ENCODE assay signal across 8 cellular contexts in the genomic region with DNA sequence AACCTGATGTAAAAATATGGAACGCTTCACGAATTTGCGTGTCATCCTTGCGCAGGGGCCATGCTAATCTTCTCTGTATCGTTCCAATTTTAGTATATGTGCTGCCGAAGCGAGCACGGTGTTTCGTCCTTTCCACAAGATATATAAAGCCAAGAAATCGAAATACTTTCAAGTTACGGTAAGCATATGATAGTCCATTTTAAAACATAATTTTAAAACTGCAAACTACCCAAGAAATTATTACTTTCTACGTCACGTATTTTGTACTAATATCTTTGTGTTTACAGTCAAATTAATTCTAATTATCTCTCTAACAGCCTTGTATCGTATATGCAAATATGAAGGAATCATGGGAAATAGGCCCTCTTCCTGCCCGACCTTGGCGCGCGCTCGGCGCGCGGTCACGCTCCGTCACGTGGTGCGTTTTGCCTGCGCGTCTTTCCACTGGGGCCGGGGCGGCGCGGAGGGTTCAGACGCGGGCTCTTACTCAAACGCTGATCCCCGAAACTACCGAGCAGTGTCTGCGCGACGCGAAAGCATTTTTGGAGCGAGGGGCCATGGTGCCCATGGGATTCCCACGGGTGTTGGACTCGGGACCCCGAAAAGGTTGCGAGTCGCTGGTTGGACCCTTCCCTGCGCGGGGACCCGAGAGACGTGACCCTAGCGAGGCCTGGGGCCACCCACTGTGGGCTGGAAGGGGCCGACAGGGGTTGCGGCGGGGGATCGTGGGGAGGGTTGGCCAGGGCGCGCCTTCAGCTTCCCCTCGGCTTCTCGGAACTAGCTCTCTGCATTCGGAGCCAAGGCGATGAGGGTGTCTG. TPM values are rescaled to one million over a fixed set of nuclear protein-coding genes. Genes with fewer than 3 reads are reported as not detected.
DNase-seq lines count a peak whose midpoint lies in the region; ATAC-seq, FAIRE-seq and TF ChIP-seq lines count a peak whose summit lies in the region.

A gene (minus strand): TSS at position 117 of the 818 bp plus-strand sequence.

- DNase-seq in BE2C (peak; percentile 93), GM19240 (ENCODE audit: insufficient read length, low spot score) (peak; percentile 77), NCI-H524 treated with DMSO at 0.1 percent for 48 hours (lab: John Stamatoyannopoulos, UW) (peak; percentile 74)
- DNase-seq in activated CD4-positive, alpha-beta T cell treated with anti-CD3 and anti-CD28 coated beads for 48 hours, result peak; percentile 96
- peak; percentile 80 to 90 (median 89) for DNase-seq in stimulated activated CD4-positive, alpha-beta T cell treated with anti-CD3 and anti-CD28 coated beads, Interleukin-1b, Interleukin-23, amount 100 ng/mL, for 24 hours (ENCODE audit: low read depth in 4 of 4, low spot score in 1 of 4)

- peak; percentile 56 for ATAC-seq in HG03457 (IDR thresholded peaks at IDR 0.05; ENCODE audit: unreplicated experiment)

- peak; percentile 43 for FAIRE-seq in colon (lab: Jason Lieb, UNC)

- no peaks in the 10 kb centered on the region for H3K36me3 ChIP-seq in BE2C

- H3K4me3 ChIP-seq in BE2C (ENCODE audit: low read depth, low read length), result peak within 1 kb of the TSS; percentile 90

- H3K27ac ChIP-seq in layer of hippocampus (ENCODE audit: low read depth, low read length), result peak within 1 kb of the TSS; percentile 96

- TF ChIP-seq CTCF in BE2C (IDR thresholded peaks at IDR 0.05; ENCODE audit: low read depth, low read length), result no peak

- no peaks in the 10 kb centered on the region for H3K9me3 ChIP-seq in BE2C

- no peaks in the 10 kb centered on the region; the same call in 1 of the 2 replicates for H3K4me1 ChIP-seq in BE2C

- H3K27me3 ChIP-seq in BE2C (peaks cover 11% of the 10 kb centered on the region), layer of hippocampus (ENCODE audit: control insufficient read depth, insufficient read depth, low read length) (peaks cover 8% of the 10 kb centered on the region)

RNA-seq across cellular contexts. Expression of the gene that starts here (rescaled TPM):
- not detected for polyA plus RNA-seq in BE2C (2012; ENCODE audit: insufficient read depth, insufficient read length, low read depth)

Comparison
In these comparisons a context has a peak if more than half of its experiments do, and no peak if none do; other contexts are left out.
1. Peak in every context shown above with its lines: DNase-seq, ATAC-seq, H3K4me3 ChIP-seq and H3K27ac ChIP-seq.